ENCODE assay signal across 8 cellular contexts in the genomic region with DNA sequence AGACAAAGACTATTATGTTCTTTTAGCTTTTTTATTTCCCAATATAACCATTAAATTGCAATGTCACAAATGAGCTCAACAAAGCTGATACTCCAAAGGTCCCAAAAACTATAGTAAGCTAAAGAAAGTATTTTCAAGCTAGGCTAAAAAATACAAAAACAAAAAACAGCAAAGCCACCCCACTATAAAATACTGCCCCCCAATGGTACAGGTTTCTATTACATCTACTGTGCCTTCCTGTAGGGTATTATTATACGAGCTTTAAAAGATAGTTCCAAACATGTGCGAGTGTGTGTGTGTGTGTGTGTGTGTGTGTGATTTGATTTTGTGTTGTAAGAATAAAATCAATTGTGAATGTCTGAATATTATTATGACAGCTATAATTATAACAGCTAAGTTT. TPM values are rescaled to one million over a fixed set of nuclear protein-coding genes. Genes with fewer than 3 reads are reported as not detected.
DNase-seq lines count a peak whose midpoint lies in the region; ATAC-seq, FAIRE-seq and TF ChIP-seq lines count a peak whose summit lies in the region.

No MANE protein-coding gene starts in this region.

- H3K36me3 ChIP-seq in breast epithelium (no peaks in the 10 kb centered on the region), endodermal cell (ENCODE audit: control insufficient read depth, insufficient read depth, low read length) (no peaks in the 10 kb centered on the region)

- ATAC-seq in stimulated activated effector memory CD8-positive, alpha-beta T cell treated with anti-CD3 and anti-CD28 coated beads, Interleukin-12 subunit alpha, Interleukin-12 subunit beta, amount 100 ng/mL, for 72 hours: no peak
- no peak for ATAC-seq in omental fat pad (ENCODE audit: low FRiP score)

- TF ChIP-seq POLR2A in breast epithelium (IDR thresholded peaks at IDR 0.05): no peak
- TF ChIP-seq POLR2A in GM12892 (IDR thresholded peaks at IDR 0.05; ENCODE audit: low read depth, low read length): no peak

- H3K9me3 Mint-ChIP-seq in MCF 10A (ENCODE audit: unreplicated experiment) (no peaks in the 10 kb centered on the region), endodermal cell (no peaks in the 10 kb centered on the region)
- H3K9me3 Mint-ChIP-seq in stimulated activated effector memory CD8-positive, alpha-beta T cell treated with anti-CD3 and anti-CD28 coated beads, Interleukin-12 subunit alpha, Interleukin-12 subunit beta, amount 100 ng/mL, for 72 hours: no peaks in the 10 kb centered on the region

- H3K27me3 ChIP-seq in breast epithelium: no peaks in the 10 kb centered on the region
- no peaks in the 10 kb centered on the region for H3K27me3 ChIP-seq in endodermal cell (ENCODE audit: control insufficient read depth, insufficient read depth, low read length, poor library complexity, severe bottlenecking)

- BruUV-seq in MCF 10A (replicated peaks; lab: Mats Ljungman, UMichigan): no TSS peak

- CTCF ChIA-PET in MCF 10A (lab: Yijun Ruan, JAX): interaction anchor here (0.5 to 3.2 kb wide), 16 partner anchors 8 to 969 kb away, joined by 3 to 30 read pairs (median 3); no protein-coding TSS in a partner anchor

- H3K4me3 Mint-ChIP-seq in MCF 10A (ENCODE audit: unreplicated experiment) (no peak overlapping the region), endodermal cell (no peak overlapping the region)
- peak overlapping the region; percentile 65 for H3K4me3 Mint-ChIP-seq in stimulated activated effector memory CD8-positive, alpha-beta T cell treated with anti-CD3 and anti-CD28 coated beads, Interleukin-12 subunit alpha, Interleukin-12 subunit beta, amount 100 ng/mL, for 72 hours

- H3K36me3 Mint-ChIP-seq in MCF 10A (ENCODE audit: insufficient read depth, unreplicated experiment) (no peaks in the 10 kb centered on the region), endodermal cell (ENCODE audit: low read depth) (no peaks in the 10 kb centered on the region)
- H3K36me3 Mint-ChIP-seq in stimulated activated effector memory CD8-positive, alpha-beta T cell treated with anti-CD3 and anti-CD28 coated beads, Interleukin-12 subunit alpha, Interleukin-12 subunit beta, amount 100 ng/mL, for 72 hours: peaks cover 65% of the 10 kb centered on the region

- FAIRE-seq in GM12892 (lab: Jason Lieb, UNC): no peak

- intact Hi-C loops in MCF 10A (cut with micrococcal nuclease): loop anchor here (1.0 kb wide), 1 partner anchor 118 kb away; no protein-coding TSS in a partner anchor
- intact Hi-C loops in breast epithelium (cut with DNase I; ENCODE audit: low total_unique reads): no loop called here

- POLR2A ChIA-PET in MCF 10A (lab: Yijun Ruan, JAX): interaction anchor here (0.7 to 1.4 kb wide), 2 partner anchors 14 to 118 kb away, joined by 3 to 4 read pairs; no protein-coding TSS in a partner anchor

- DNase-seq in MCF 10A (ENCODE audit: unreplicated experiment): peak; percentile 60
- no peak for DNase-seq in breast epithelium (ENCODE audit: low spot score in 2 of 2)
- DNase-seq in NOMO-1 treated with DMSO at 0.1 percent for 48 hours (lab: John Stamatoyannopoulos, UW; ENCODE audit: unreplicated experiment): peak; percentile 8
- DNase-seq in endodermal cell: no peak
- DNase-seq in stimulated activated effector memory CD8-positive, alpha-beta T cell treated with anti-CD3 and anti-CD28 coated beads, Interleukin-12 subunit alpha, Interleukin-12 subunit beta, amount 100 ng/mL, for 72 hours (ENCODE audit: low spot score in 2 of 2): no peak
- no peak for DNase-seq in omental fat pad (ENCODE audit: low spot score)
- no peak for DNase-seq in GM12892 (ENCODE audit: insufficient read length)
- DNase-seq in activated CD8-positive, alpha-beta memory T cell treated with anti-CD3 and anti-CD28 coated beads, Interleukin-2, amount 50 U/mL, for 48 hours: no peak

- TF ChIP-seq CTCF in MCF 10A (IDR thresholded peaks at IDR 0.05; ENCODE audit: unreplicated experiment) (peak; percentile 40), breast epithelium (IDR thresholded peaks at IDR 0.05) (peak in 1 of 3 donors; percentile 15), endodermal cell (conservative IDR thresholded peaks at IDR 0.05) (peak; percentile 88), omental fat pad (IDR thresholded peaks at IDR 0.05) (no peak)

- H3K27ac Mint-ChIP-seq in MCF 10A (ENCODE audit: low read depth, unreplicated experiment) (no peak overlapping the region), endodermal cell (no peak overlapping the region)
- H3K27ac Mint-ChIP-seq in stimulated activated effector memory CD8-positive, alpha-beta T cell treated with anti-CD3 and anti-CD28 coated beads, Interleukin-12 subunit alpha, Interleukin-12 subunit beta, amount 100 ng/mL, for 72 hours: peak overlapping the region; percentile 76

- H3K27me3 Mint-ChIP-seq in MCF 10A (ENCODE audit: insufficient read depth, unreplicated experiment) (no peaks in the 10 kb centered on the region), endodermal cell (ENCODE audit: insufficient read depth) (no peaks in the 10 kb centered on the region)

- WGBS in endodermal cell (ENCODE audit: insufficient coverage in 1 of 2, insufficient read length in 1 of 2), 2 experiments: 87% methylated on average over 2 of the region's 2 CpGs; no CpG with 5 or more reads in 1 of the 2 experiments

- H3K4me3 ChIP-seq in breast epithelium (no peak overlapping the region), endodermal cell (ENCODE audit: low read length) (no peak overlapping the region)

- H3K4me1 ChIP-seq in breast epithelium (no peaks in the 10 kb centered on the region), endodermal cell (ENCODE audit: control insufficient read depth, insufficient read depth, low read length) (peaks cover 3% of the 10 kb centered on the region)

- H3K4me1 Mint-ChIP-seq in MCF 10A (ENCODE audit: insufficient read depth, unreplicated experiment): peaks cover 11% of the 10 kb centered on the region
- H3K4me1 Mint-ChIP-seq in endodermal cell: peaks cover 4% of the 10 kb centered on the region
- peaks cover 46% of the 10 kb centered on the region for H3K4me1 Mint-ChIP-seq in stimulated activated effector memory CD8-positive, alpha-beta T cell treated with anti-CD3 and anti-CD28 coated beads, Interleukin-12 subunit alpha, Interleukin-12 subunit beta, amount 100 ng/mL, for 72 hours

- H3K27ac ChIP-seq in breast epithelium (no peak overlapping the region), endodermal cell (ENCODE audit: low read depth, low read length) (no peak overlapping the region)

- H3K9ac ChIP-seq in endodermal cell (ENCODE audit: extremely low read depth, low read length, poor library complexity, severe bottlenecking): no peak overlapping the region

- H3K9me3 ChIP-seq in breast epithelium (no peaks in the 10 kb centered on the region), endodermal cell (ENCODE audit: control insufficient read depth, low read length) (no peaks in the 10 kb centered on the region)

RNA-seq across cellular contexts. Expression of gene IFNG, which starts 1.1 kb away (rescaled TPM):
- not detected in 2 replicates for total RNA-seq in MCF 10A (2022)
- not detected for total RNA-seq in breast epithelium
- total RNA-seq in endodermal cell: not detected
- not detected for polyA plus RNA-seq in endodermal cell (2013, experiment 1 of 2)
- polyA plus RNA-seq in endodermal cell (2013, experiment 2 of 2): not detected
- not detected for total RNA-seq in omental fat pad
- polyA plus RNA-seq in GM12892 (2012; ENCODE audit: missing spikeins): not detected

Comparison
In these comparisons a context has a peak if more than half of its experiments do, and no peak if none do; other contexts are left out.
1. DNase-seq: peak in MCF 10A (single experiment) and NOMO-1 treated with DMSO at 0.1 percent for 48 hours (single experiment); none in breast epithelium (0 of 2), endodermal cell (single experiment), stimulated activated effector memory CD8-positive, alpha-beta T cell treated with anti-CD3 and anti-CD28 coated beads, Interleukin-12 subunit alpha, Interleukin-12 subunit beta, amount 100 ng/mL, for 72 hours (0 of 2), omental fat pad (single experiment), GM12892 (single experiment) and activated CD8-positive, alpha-beta memory T cell treated with anti-CD3 and anti-CD28 coated beads, Interleukin-2, amount 50 U/mL, for 48 hours (single experiment).
2. CTCF ChIP-seq: peak in MCF 10A (single experiment) and endodermal cell (single experiment); none in omental fat pad (0 of 3).